8 cellular contexts compared by ENCODE assay signal in genomic region chr14:61296707-61297502, GRCh38. TPM values are rescaled to one million over a fixed set of nuclear protein-coding genes. Genes with fewer than 3 reads are reported as not detected.
DNase-seq lines count a peak whose midpoint lies in the region; ATAC-seq and TF ChIP-seq lines count a peak whose summit lies in the region.

No MANE protein-coding gene starts in this region.

- no peaks in the 10 kb centered on the region for H3K9me3 Mint-ChIP-seq in activated T-cell treated with anti-CD3 and anti-CD28 coated beads, Interleukin-2, amount 50 U/mL, for 4 hours

- peaks cover 44% of the 10 kb centered on the region for H3K4me1 Mint-ChIP-seq in activated T-cell treated with anti-CD3 and anti-CD28 coated beads, Interleukin-2, amount 50 U/mL, for 4 hours (ENCODE audit: low read depth)

- no peaks in the 10 kb centered on the region for H3K27me3 Mint-ChIP-seq in activated T-cell treated with anti-CD3 and anti-CD28 coated beads, Interleukin-2, amount 50 U/mL, for 4 hours (ENCODE audit: low read depth)

- DNase-seq in activated T-cell treated with anti-CD3 and anti-CD28 coated beads, Interleukin-2, amount 50 U/mL, for 4 hours = no peak
- DNase-seq in activated T-cell treated with anti-CD3 and anti-CD28 coated beads, Interleukin-2, amount 50 U/mL, for 48 hours = no peak
- DNase-seq in SW480 (ENCODE audit: low spot score) = peak; percentile 33
- DNase-seq in fibroblast of villous mesenchyme (ENCODE audit: low read depth) = peak; percentile 48
- DNase-seq in stimulated activated naive CD8-positive, alpha-beta T cell treated with anti-CD3 and anti-CD28 coated beads, Interleukin-15, Interleukin-2, amounts not matched to agents 100 U/mL and 50 U/mL, for 24 hours = no peak
- no peak for DNase-seq in coronary artery (ENCODE audit: low spot score)
- no peak for DNase-seq in middle frontal gyrus (ENCODE audit: extremely low spot score, low spot score)

- TF ChIP-seq EP300 in Ishikawa (IDR thresholded peaks at IDR 0.05; ENCODE audit: borderline replicate concordance) = no peak

- H3K4me3 ChIP-seq in fibroblast of villous mesenchyme (ENCODE audit: low read depth, low read length) (no peak overlapping the region), coronary artery (no peak overlapping the region)

- peak; percentile 55 to 62 for ATAC-seq in activated T-cell treated with anti-CD3 and anti-CD28 coated beads, Interleukin-2, amount 50 U/mL, for 4 hours
- peak; percentile 62 for ATAC-seq in stimulated activated naive CD8-positive, alpha-beta T cell treated with anti-CD3 and anti-CD28 coated beads, Interleukin-15, Interleukin-2, amounts not matched to agents 100 U/mL and 50 U/mL, for 24 hours

- TF ChIP-seq CTCF in fibroblast of villous mesenchyme (IDR thresholded peaks at IDR 0.05; ENCODE audit: insufficient read depth, low read depth, low read length) = peak; percentile 65
- no peak for TF ChIP-seq CTCF in coronary artery (IDR thresholded peaks at IDR 0.05)

- H3K36me3 Mint-ChIP-seq in activated T-cell treated with anti-CD3 and anti-CD28 coated beads, Interleukin-2, amount 50 U/mL, for 4 hours (ENCODE audit: insufficient read depth) = no peaks in the 10 kb centered on the region

- TF ChIP-seq RAD21 in Ishikawa (IDR thresholded peaks at IDR 0.05; ENCODE audit: low read depth) = peak; percentile 83

- H3K4me3 Mint-ChIP-seq in activated T-cell treated with anti-CD3 and anti-CD28 coated beads, Interleukin-2, amount 50 U/mL, for 4 hours = no peak overlapping the region

- no peak overlapping the region for H3K27ac ChIP-seq in coronary artery

TF ChIP-seq in Ishikawa, 13 proteins besides CTCF, POLR2A, EP300 and RAD21:
- TF ChIP-seq NFIC (IDR thresholded peaks at IDR 0.05) (no peak), TCF12 (IDR thresholded peaks at IDR 0.05; ENCODE audit: low read depth) (no peak), ZBTB7A (IDR thresholded peaks at IDR 0.05; ENCODE audit: low read depth) (no peak), MAX (IDR thresholded peaks at IDR 0.05) (no peak), CREB1 (IDR thresholded peaks at IDR 0.05; ENCODE audit: low read depth) (no peak), REST (IDR thresholded peaks at IDR 0.05; ENCODE audit: low read depth) (no peak), TAF1 (IDR thresholded peaks at IDR 0.05; ENCODE audit: low read depth) (no peak), USF1 (IDR thresholded peaks at IDR 0.05) (no peak), TEAD4 (IDR thresholded peaks at IDR 0.05) (no peak), YY1 (IDR thresholded peaks at IDR 0.05; ENCODE audit: low read depth) (no peak), FOXM1 (IDR thresholded peaks at IDR 0.05; ENCODE audit: borderline replicate concordance, low read depth) (no peak), EGR1 (IDR thresholded peaks at IDR 0.05) (no peak), CEBPB (IDR thresholded peaks at IDR 0.05) (no peak)
TF ChIP-seq in Ishikawa: peak in this region for 0.

RNA-seq across cellular contexts. Expression of gene TMEM30B, which starts 15.8 kb away (rescaled TPM):
- 1 to 10 TPM; 1.1 to 1.5 (median 1.3) TPM for total RNA-seq in activated T-cell treated with anti-CD3 and anti-CD28 coated beads, Interleukin-2, amount 50 U/mL, for 4 hours
- 0.32 TPM in 1 of 2 replicates, not detected in the other for total RNA-seq in fibroblast of villous mesenchyme

RNA-seq across cellular contexts. Expression of gene PRKCH, which starts 24.5 kb away (rescaled TPM):
- 100 to 1,000 TPM; 109 to 141 (median 134) TPM for total RNA-seq in activated T-cell treated with anti-CD3 and anti-CD28 coated beads, Interleukin-2, amount 50 U/mL, for 4 hours
- total RNA-seq in fibroblast of villous mesenchyme = 0.97 and 2.6 TPM in 2 replicates

Comparison
In these comparisons a context has a peak if more than half of its experiments do, and no peak if none do; other contexts are left out.
1. DNase-seq: peak in SW480 (single experiment) and fibroblast of villous mesenchyme (single experiment); none in activated T-cell treated with anti-CD3 and anti-CD28 coated beads, Interleukin-2, amount 50 U/mL, for 4 hours (single experiment), activated T-cell treated with anti-CD3 and anti-CD28 coated beads, Interleukin-2, amount 50 U/mL, for 48 hours (0 of 2), stimulated activated naive CD8-positive, alpha-beta T cell treated with anti-CD3 and anti-CD28 coated beads, Interleukin-15, Interleukin-2, amounts not matched to agents 100 U/mL and 50 U/mL, for 24 hours (single experiment), coronary artery (single experiment) and middle frontal gyrus (single experiment).
2. RNA of gene PRKCH, which starts 24.5 kb away (total RNA-seq): 109 to 141 TPM in activated T-cell treated with anti-CD3 and anti-CD28 coated beads, Interleukin-2, amount 50 U/mL, for 4 hours; 0.97 to 2.6 TPM in fibroblast of villous mesenchyme; every median in the first group is over 10 times any median in the second.